8 cellular contexts compared by ENCODE assay signal in genomic region chr22:40818192-40818746, GRCh38. TPM values are rescaled to one million over a fixed set of nuclear protein-coding genes. Genes with fewer than 3 reads are reported as not detected.
DNase-seq lines count a peak whose midpoint lies in the region; ATAC-seq and TF ChIP-seq lines count a peak whose summit lies in the region.

No MANE protein-coding gene starts in this region.

- CTCF ChIA-PET in activated CD4-positive, alpha-beta memory T cell treated with anti-CD3 and anti-CD28 coated beads for 36 hours (lab: Charles Lee): interaction anchor here (1.2 to 5.1 kb wide), 6 partner anchors 13 to 135 kb away, joined by 3 to 23 read pairs (median 3); partner anchors contain the start of gene ST13

- no peak overlapping the region for H3K27ac ChIP-seq in cardiac muscle cell
- no peak overlapping the region for H3K27ac ChIP-seq in iPS DF 6.9 (ENCODE audit: low read length)
- H3K27ac ChIP-seq in testis: peak overlapping the region in 1 of 2 donors; percentile 86

- no peak for DNase-seq in cardiac muscle cell (ENCODE audit: low read depth in 1 of 2, low spot score in 1 of 2)
- no peak for DNase-seq in left ventricle myocardium superior
- no peak for DNase-seq in activated CD4-positive, alpha-beta memory T cell treated with anti-CD3 and anti-CD28 coated beads for 36 hours
- DNase-seq in iPS DF 6.9 (ENCODE audit: low read depth, low spot score): no peak
- no peak for DNase-seq in testis
- DNase-seq in GM19238 (ENCODE audit: insufficient read length, low spot score): no peak
- DNase-seq in GM10266 (ENCODE audit: extremely low spot score): no peak

- H3K4me1 ChIP-seq in cardiac muscle cell (ENCODE audit: low read depth): peaks cover 4% of the 10 kb centered on the region
- peaks cover 2% of the 10 kb centered on the region; the same call in 1 of the 2 replicates for H3K4me1 ChIP-seq in iPS DF 6.9 (ENCODE audit: control insufficient read depth, insufficient read depth, low read length)
- H3K4me1 ChIP-seq in testis: peaks cover 19% of the 10 kb centered on the region

- peak overlapping the region; percentile 92 for H3K4me3 Mint-ChIP-seq in activated CD4-positive, alpha-beta memory T cell treated with anti-CD3 and anti-CD28 coated beads for 36 hours

- POLR2A ChIA-PET in activated CD4-positive, alpha-beta memory T cell treated with anti-CD3 and anti-CD28 coated beads for 36 hours (lab: Charles Lee): interaction anchor here (0.7 to 1.5 kb wide), 2 partner anchors 38 to 420 kb away, joined by 3 to 9 read pairs; partner anchors contain the start of genes ST13 and XPNPEP3

- H3K9me3 ChIP-seq in cardiac muscle cell (ENCODE audit: low read depth) (no peaks in the 10 kb centered on the region), iPS DF 6.9 (ENCODE audit: control insufficient read depth, insufficient read depth, low read length) (no peaks in the 10 kb centered on the region), testis (no peaks in the 10 kb centered on the region)

- H3K9me3 Mint-ChIP-seq in activated CD4-positive, alpha-beta memory T cell treated with anti-CD3 and anti-CD28 coated beads for 36 hours: no peaks in the 10 kb centered on the region

- peak overlapping the region; percentile 82 for H3K4me3 ChIP-seq in cardiac muscle cell
- H3K4me3 ChIP-seq in iPS DF 6.9 (ENCODE audit: low read length): peak overlapping the region; percentile 88; the same call in 1 of the 2 replicates
- H3K4me3 ChIP-seq in testis: peak overlapping the region; percentile 99 to 100

- H3K27ac Mint-ChIP-seq in activated CD4-positive, alpha-beta memory T cell treated with anti-CD3 and anti-CD28 coated beads for 36 hours: peak overlapping the region; percentile 76

- H3K27me3 ChIP-seq in cardiac muscle cell: no peaks in the 10 kb centered on the region
- H3K27me3 ChIP-seq in iPS DF 6.9 (ENCODE audit: control insufficient read depth, insufficient read depth, low read length): no peaks in the 10 kb centered on the region
- no peaks in the 10 kb centered on the region for H3K27me3 ChIP-seq in testis

- WGBS in iPS DF 6.9 (ENCODE audit: insufficient coverage, insufficient read length): no CpG with 5 or more reads among the region's 14 CpGs
- WGBS in testis, 2 donors: 16 to 21% methylated on average over 14 of the region's 14 CpGs

- TF ChIP-seq CTCF in cardiac muscle cell (IDR thresholded peaks at IDR 0.05; ENCODE audit: low read depth, low read length) (no peak), testis (IDR thresholded peaks at IDR 0.05) (no peak), GM10266 (IDR thresholded peaks at IDR 0.05; ENCODE audit: control insufficient read depth, insufficient read depth, low read depth, missing control alignments) (no peak)

- no peaks in the 10 kb centered on the region for H3K27me3 Mint-ChIP-seq in activated CD4-positive, alpha-beta memory T cell treated with anti-CD3 and anti-CD28 coated beads for 36 hours

- H3K4me1 Mint-ChIP-seq in activated CD4-positive, alpha-beta memory T cell treated with anti-CD3 and anti-CD28 coated beads for 36 hours (ENCODE audit: low read depth): peaks cover 35% of the 10 kb centered on the region

- no peak for ATAC-seq in left ventricle myocardium superior
- no peak for ATAC-seq in GM19397 (IDR thresholded peaks at IDR 0.05; ENCODE audit: unreplicated experiment)

- H3K36me3 Mint-ChIP-seq in activated CD4-positive, alpha-beta memory T cell treated with anti-CD3 and anti-CD28 coated beads for 36 hours: peaks cover 9% of the 10 kb centered on the region

- TF ChIP-seq POLR2A in testis (IDR thresholded peaks at IDR 0.05): no peak

- H3K36me3 ChIP-seq in cardiac muscle cell: peaks cover 8% of the 10 kb centered on the region
- 0 out of 2 replicates have a peak, but pooled peaks cover 3% of the 10 kb centered on the region for H3K36me3 ChIP-seq in iPS DF 6.9 (ENCODE audit: control insufficient read depth, insufficient read depth, low read length)
- no peaks in the 10 kb centered on the region for H3K36me3 ChIP-seq in testis (ENCODE audit: low read depth, missing control alignments)

- intact Hi-C loops in left ventricle myocardium superior (cut with micrococcal nuclease) (no loop called here), testis (cut with DNase I; ENCODE audit: low total_unique reads) (no loop called here)
- intact Hi-C loops in activated CD4-positive, alpha-beta memory T cell treated with anti-CD3 and anti-CD28 coated beads for 36 hours (cut with micrococcal nuclease): loop anchor here (2.0 to 10.0 kb wide), 2 partner anchors 103 to 273 kb away; no protein-coding TSS in a partner anchor

RNA-seq across cellular contexts. Expression of gene SLC25A17, which starts 0.9 kb away (rescaled TPM):
- total RNA-seq in cardiac muscle cell (11.2 and 12.7 TPM in 2 replicates), left ventricle myocardium superior (3.3 TPM), testis (10 to 100 TPM; 33.8 to 36.1 TPM)
- polyA plus RNA-seq in cardiac muscle cell (18.1 and 22.2 TPM in 2 replicates), testis (ENCODE audit: insufficient read depth, low read depth, low replicate concordance) (42.8 TPM)
- total RNA-seq in activated CD4-positive, alpha-beta memory T cell treated with anti-CD3 and anti-CD28 coated beads for 36 hours: 10 to 100 TPM; 29.3 to 30.8 TPM

RNA-seq across cellular contexts. Expression of gene ST13, which starts 38.2 kb away (rescaled TPM):
- total RNA-seq in cardiac muscle cell (178 and 301 TPM in 2 replicates), left ventricle myocardium superior (222 TPM), testis (100 to 1,000 TPM; 139 to 149 TPM)
- polyA plus RNA-seq in cardiac muscle cell (216 and 221 TPM in 2 replicates), testis (ENCODE audit: insufficient read depth, low read depth, low replicate concordance) (345 TPM)
- total RNA-seq in activated CD4-positive, alpha-beta memory T cell treated with anti-CD3 and anti-CD28 coated beads for 36 hours: 100 to 1,000 TPM; 240 to 263 TPM

RNA-seq across cellular contexts. Expression of gene XPNPEP3, which starts 38.7 kb away (rescaled TPM):
- total RNA-seq in cardiac muscle cell (15.2 and 18.2 TPM in 2 replicates), left ventricle myocardium superior (25.7 TPM), testis (10 to 100 TPM; 29.5 to 46.5 TPM)
- polyA plus RNA-seq in cardiac muscle cell (15.8 and 22.2 TPM in 2 replicates), testis (ENCODE audit: insufficient read depth, low read depth, low replicate concordance) (43.5 TPM)
- total RNA-seq in activated CD4-positive, alpha-beta memory T cell treated with anti-CD3 and anti-CD28 coated beads for 36 hours: 10 to 100 TPM; 19.4 to 20.1 TPM

RNA-seq across cellular contexts. Expression of gene DNAJB7, which starts 43.6 kb away (rescaled TPM):
- total RNA-seq in cardiac muscle cell (not detected in 2 replicates), left ventricle myocardium superior (not detected), testis (1 to 10 TPM; 3.3 to 9.5 TPM)
- polyA plus RNA-seq in cardiac muscle cell (0.39 and 0.93 TPM in 2 replicates), testis (ENCODE audit: insufficient read depth, low read depth, low replicate concordance) (3.8 TPM)
- not detected for total RNA-seq in activated CD4-positive, alpha-beta memory T cell treated with anti-CD3 and anti-CD28 coated beads for 36 hours
